ENCODE assay signal across 15 cellular contexts in genomic region chr17:49747632-49748031, GRCh38. TPM values are rescaled to one million over a fixed set of nuclear protein-coding genes. Genes with fewer than 3 reads are reported as not detected.
DNase-seq lines count a peak whose midpoint lies in the region; ATAC-seq and TF ChIP-seq lines count a peak whose summit lies in the region.
"Had no signal": no experiment of that assay in that cellular context is flagged by ENCODE, and none has a peak within 500 bp of the region (broad histone marks: within the 10 kb centered on the region; RNA-seq: fewer than 3 reads in every experiment).

No MANE protein-coding gene starts in this region.

- H3K27ac ChIP-seq in right lobe of liver, result peak overlapping the region in 2 of 3 donors; percentile 27 to 29

- POLR2A ChIA-PET in activated CD8-positive, alpha-beta T cell treated with anti-CD3 and anti-CD28 coated beads, Interleukin-2, amount 10 ng/mL, durations not matched to agents 7 days and 5 days (lab: Charles Lee), result interaction anchor here (0.7 to 5.4 kb wide), 8 partner anchors 9 to 85 kb away, joined by 3 to 41 read pairs (median 6); partner anchors contain the start of genes FAM117A, KAT7 and SLC35B1

- H3K27me3 Mint-ChIP-seq in CD14-positive monocyte (ENCODE audit: low read depth in 3 of 3), result peaks cover 0 to 2% (median 0%) of the 10 kb centered on the region in 3 donors
- no peaks in the 10 kb centered on the region for H3K27me3 Mint-ChIP-seq in activated CD8-positive, alpha-beta T cell treated with anti-CD3 and anti-CD28 coated beads, Interleukin-2, amount 10 ng/mL, durations not matched to agents 7 days and 5 days (ENCODE audit: low read depth)

- DNase-seq in CD14-positive monocyte (ENCODE audit: low spot score), result no peak
- DNase-seq in GM12865 (ENCODE audit: low read depth), result no peak
- no peak for DNase-seq in activated CD8-positive, alpha-beta T cell treated with anti-CD3 and anti-CD28 coated beads, Interleukin-2, amount 10 ng/mL, durations not matched to agents 7 days and 5 days
- DNase-seq in right lobe of liver, result peak in 2 of 3 donors; percentile 61 to 71
- no peak for DNase-seq in NK-92 (lab: John Stamatoyannopoulos, UW; ENCODE audit: unreplicated experiment)
- DNase-seq in GOT3 (lab: John Stamatoyannopoulos, UW), result no peak
- no peak for DNase-seq in NCI-H1092 treated with DMSO at 0.1 percent for 48 hours (lab: John Stamatoyannopoulos, UW)
- DNase-seq: activated gamma-delta T cell, BE2C, heart right ventricle, kidney glomerular epithelial cell, NCI-H1105 treated with DMSO at 0.1 percent for 48 hours, OCI-M1 had no signal

- no peaks in the 10 kb centered on the region for H3K36me3 ChIP-seq in right lobe of liver
- H3K36me3 ChIP-seq: BE2C, heart right ventricle had no signal

- CTCF ChIA-PET in activated CD8-positive, alpha-beta T cell treated with anti-CD3 and anti-CD28 coated beads, Interleukin-2, amount 10 ng/mL, durations not matched to agents 7 days and 5 days (lab: Charles Lee), result interaction anchor here (0.8 to 5.2 kb wide), 17 partner anchors 9 to 347 kb away, joined by 3 to 57 read pairs (median 5); partner anchors contain the start of genes FAM117A, KAT7, PDK2 and SLC35B1

- H3K4me3 Mint-ChIP-seq in CD14-positive monocyte, result no peak overlapping the region
- peak overlapping the region; percentile 68 for H3K4me3 Mint-ChIP-seq in activated CD8-positive, alpha-beta T cell treated with anti-CD3 and anti-CD28 coated beads, Interleukin-2, amount 10 ng/mL, durations not matched to agents 7 days and 5 days

- 22% methylated on average over 1 of the region's 1 CpG for WGBS in right lobe of liver (ENCODE audit: insufficient coverage, low coverage, low lambda C conversion rate, missing lambda C conversion rate)

- peaks cover 63% of the 10 kb centered on the region for H3K4me1 Mint-ChIP-seq in CD14-positive monocyte
- H3K4me1 Mint-ChIP-seq in activated CD8-positive, alpha-beta T cell treated with anti-CD3 and anti-CD28 coated beads, Interleukin-2, amount 10 ng/mL, durations not matched to agents 7 days and 5 days (ENCODE audit: low read depth), result peaks cover 79% of the 10 kb centered on the region

- TF ChIP-seq CTCF in CD14-positive monocyte (IDR thresholded peaks at IDR 0.05), result no peak
- TF ChIP-seq CTCF in GM12865 (IDR thresholded peaks at IDR 0.05; ENCODE audit: insufficient read depth, low read depth, low read length, missing control alignments), result no peak
- no peak for TF ChIP-seq CTCF in right lobe of liver (IDR thresholded peaks at IDR 0.05)

- no peaks in the 10 kb centered on the region for H3K27me3 ChIP-seq in right lobe of liver
- H3K27me3 ChIP-seq: BE2C, heart right ventricle had no signal

- H3K9me3 ChIP-seq in right lobe of liver, result no peaks in the 10 kb centered on the region
- H3K9me3 ChIP-seq: BE2C, heart right ventricle had no signal

- ATAC-seq in activated CD8-positive, alpha-beta T cell treated with anti-CD3 and anti-CD28 coated beads, Interleukin-2, amount 10 ng/mL, durations not matched to agents 7 days and 5 days, result no peak
- peak; percentile 36 to 73 (median 66) for ATAC-seq in right lobe of liver
- no peak for ATAC-seq in GM18867 (IDR thresholded peaks at IDR 0.05; ENCODE audit: unreplicated experiment)
- ATAC-seq: SK-N-SH treated with all-trans-retinoic acid at 6 μM for 48 hours had no signal

- H3K9me3 Mint-ChIP-seq in CD14-positive monocyte, result peaks cover 0 to 2% (median 0%) of the 10 kb centered on the region in 7 donors
- H3K9me3 Mint-ChIP-seq in activated CD8-positive, alpha-beta T cell treated with anti-CD3 and anti-CD28 coated beads, Interleukin-2, amount 10 ng/mL, durations not matched to agents 7 days and 5 days (ENCODE audit: insufficient read depth), result no peaks in the 10 kb centered on the region

- H3K4me1 ChIP-seq in right lobe of liver, result peaks cover 0 to 34% (median 16%) of the 10 kb centered on the region in 4 donors

- H3K36me3 Mint-ChIP-seq in CD14-positive monocyte, result peaks cover 12 to 19% of the 10 kb centered on the region in 2 donors
- H3K36me3 Mint-ChIP-seq in activated CD8-positive, alpha-beta T cell treated with anti-CD3 and anti-CD28 coated beads, Interleukin-2, amount 10 ng/mL, durations not matched to agents 7 days and 5 days (ENCODE audit: low read depth), result peaks cover 27% of the 10 kb centered on the region

- no peak for TF ChIP-seq POLR2A in right lobe of liver (IDR thresholded peaks at IDR 0.05)

- intact Hi-C loops in CD14-positive monocyte (cut with micrococcal nuclease), result no loop called here
- intact Hi-C loops in right lobe of liver (cut with DNase I), result no loop called here

- H3K27ac Mint-ChIP-seq in CD14-positive monocyte, result peak overlapping the region in 6 of 7 donors; percentile 14 to 89 (median 65)
- peak overlapping the region; percentile 89 for H3K27ac Mint-ChIP-seq in activated CD8-positive, alpha-beta T cell treated with anti-CD3 and anti-CD28 coated beads, Interleukin-2, amount 10 ng/mL, durations not matched to agents 7 days and 5 days

- H3K4me3 ChIP-seq in GM12865 (ENCODE audit: low read depth, low read length), result peak overlapping the region; percentile 74
- H3K4me3 ChIP-seq in right lobe of liver, result no peak overlapping the region
- H3K4me3 ChIP-seq: heart right ventricle had no signal

RNA-seq across cellular contexts. Expression of gene FAM117A, which starts 16.3 kb away (rescaled TPM):
- 10 to 100 TPM; 11.8 to 17.9 TPM for polyA plus RNA-seq in CD14-positive monocyte
- total RNA-seq in activated CD8-positive, alpha-beta T cell treated with anti-CD3 and anti-CD28 coated beads, Interleukin-2, amount 10 ng/mL, durations not matched to agents 7 days and 5 days, result 10 to 100 TPM; 20.8 to 23.5 TPM
- total RNA-seq in right lobe of liver, result 1 to 10 TPM; 4.4 to 7.3 (median 5.9) TPM

RNA-seq across cellular contexts. Expression of gene SLC35B1, which starts 39.9 kb away (rescaled TPM):
- 10 to 100 TPM; 56.0 to 61.0 TPM for polyA plus RNA-seq in CD14-positive monocyte
- total RNA-seq in activated CD8-positive, alpha-beta T cell treated with anti-CD3 and anti-CD28 coated beads, Interleukin-2, amount 10 ng/mL, durations not matched to agents 7 days and 5 days, result 10 to 100 TPM; 50.7 to 62.6 TPM
- total RNA-seq in right lobe of liver, result 10 to 100 TPM; 31.7 to 80.0 (median 56.9) TPM

RNA-seq across cellular contexts. Expression of gene KAT7, which starts 40.8 kb away (rescaled TPM):
- polyA plus RNA-seq in CD14-positive monocyte, result 10 to 100 TPM; 17.5 to 28.1 TPM
- 10 to 100 TPM; 75.8 to 76.0 TPM for total RNA-seq in activated CD8-positive, alpha-beta T cell treated with anti-CD3 and anti-CD28 coated beads, Interleukin-2, amount 10 ng/mL, durations not matched to agents 7 days and 5 days
- 10 to 100 TPM; 10.8 to 21.3 (median 15.2) TPM for total RNA-seq in right lobe of liver

Comparison
In these comparisons a context has a peak if more than half of its experiments do, and no peak if none do; other contexts are left out.
1. DNase-seq: peak in right lobe of liver (2 of 3); none in CD14-positive monocyte (single experiment), GM12865 (single experiment), activated CD8-positive, alpha-beta T cell treated with anti-CD3 and anti-CD28 coated beads, Interleukin-2, amount 10 ng/mL, durations not matched to agents 7 days and 5 days (single experiment), NK-92 (single experiment), GOT3 (single experiment) and NCI-H1092 treated with DMSO at 0.1 percent for 48 hours (single experiment).
2. ATAC-seq: peak in right lobe of liver (4 of 4); none in activated CD8-positive, alpha-beta T cell treated with anti-CD3 and anti-CD28 coated beads, Interleukin-2, amount 10 ng/mL, durations not matched to agents 7 days and 5 days (single experiment) and GM18867 (single experiment).